In the genomic region with DNA sequence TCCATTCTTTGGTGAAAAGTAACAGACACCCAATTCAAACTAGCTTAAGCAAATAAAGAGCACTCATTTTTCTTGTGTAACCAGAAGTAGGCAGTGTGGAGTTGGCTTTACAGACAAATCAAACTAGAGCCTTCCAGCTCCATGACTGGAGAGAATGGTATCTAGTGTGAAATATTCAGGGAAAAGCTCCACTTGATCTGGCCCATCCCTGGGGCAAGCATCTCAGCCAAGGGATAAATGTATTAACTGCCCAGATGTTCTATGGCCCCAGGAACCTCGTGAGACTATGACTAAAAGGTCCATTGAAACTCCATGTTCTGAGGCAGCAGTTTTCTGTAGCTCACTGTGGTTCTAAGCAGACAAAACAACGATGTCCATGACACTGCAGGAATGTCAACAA, we compare ENCODE assay signal across 2 cellular contexts.
TF ChIP-seq lines count a peak whose summit lies in the region.

No MANE protein-coding gene starts in this region.

TF ChIP-seq in HEK293, 187 proteins besides CTCF, POLR2A, EP300 and RAD21 (continued from another document):
- TF ChIP-seq, protein P1, sequence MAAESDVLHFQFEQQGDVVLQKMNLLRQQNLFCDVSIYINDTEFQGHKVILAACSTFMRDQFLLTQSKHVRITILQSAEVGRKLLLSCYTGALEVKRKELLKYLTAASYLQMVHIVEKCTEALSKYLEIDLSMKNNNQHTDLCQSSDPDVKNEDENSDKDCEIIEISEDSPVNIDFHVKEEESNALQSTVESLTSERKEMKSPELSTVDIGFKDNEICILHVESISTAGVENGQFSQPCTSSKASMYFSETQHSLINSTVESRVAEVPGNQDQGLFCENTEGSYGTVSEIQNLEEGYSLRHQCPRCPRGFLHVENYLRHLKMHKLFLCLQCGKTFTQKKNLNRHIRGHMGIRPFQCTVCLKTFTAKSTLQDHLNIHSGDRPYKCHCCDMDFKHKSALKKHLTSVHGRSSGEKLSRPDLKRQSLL (tag by site-specific recombination; IDR thresholded peaks at IDR 0.05) = peak; percentile 61
- peak; percentile 17; the same call in 1 of the 2 replicates for TF ChIP-seq TRIM28 (IDR thresholded peaks at IDR 0.05; ENCODE audit: borderline replicate concordance, low read length)

TF ChIP-seq in HepG2, 621 proteins besides CTCF, POLR2A, EP300 and RAD21 (continued from another document):
- TF ChIP-seq, protein P2, sequence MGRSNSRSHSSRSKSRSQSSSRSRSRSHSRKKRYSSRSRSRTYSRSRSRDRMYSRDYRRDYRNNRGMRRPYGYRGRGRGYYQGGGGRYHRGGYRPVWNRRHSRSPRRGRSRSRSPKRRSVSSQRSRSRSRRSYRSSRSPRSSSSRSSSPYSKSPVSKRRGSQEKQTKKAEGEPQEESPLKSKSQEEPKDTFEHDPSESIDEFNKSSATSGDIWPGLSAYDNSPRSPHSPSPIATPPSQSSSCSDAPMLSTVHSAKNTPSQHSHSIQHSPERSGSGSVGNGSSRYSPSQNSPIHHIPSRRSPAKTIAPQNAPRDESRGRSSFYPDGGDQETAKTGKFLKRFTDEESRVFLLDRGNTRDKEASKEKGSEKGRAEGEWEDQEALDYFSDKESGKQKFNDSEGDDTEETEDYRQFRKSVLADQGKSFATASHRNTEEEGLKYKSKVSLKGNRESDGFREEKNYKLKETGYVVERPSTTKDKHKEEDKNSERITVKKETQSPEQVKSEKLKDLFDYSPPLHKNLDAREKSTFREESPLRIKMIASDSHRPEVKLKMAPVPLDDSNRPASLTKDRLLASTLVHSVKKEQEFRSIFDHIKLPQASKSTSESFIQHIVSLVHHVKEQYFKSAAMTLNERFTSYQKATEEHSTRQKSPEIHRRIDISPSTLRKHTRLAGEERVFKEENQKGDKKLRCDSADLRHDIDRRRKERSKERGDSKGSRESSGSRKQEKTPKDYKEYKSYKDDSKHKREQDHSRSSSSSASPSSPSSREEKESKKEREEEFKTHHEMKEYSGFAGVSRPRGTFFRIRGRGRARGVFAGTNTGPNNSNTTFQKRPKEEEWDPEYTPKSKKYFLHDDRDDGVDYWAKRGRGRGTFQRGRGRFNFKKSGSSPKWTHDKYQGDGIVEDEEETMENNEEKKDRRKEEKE (IDR thresholded peaks at IDR 0.05) = no peak
- TF ChIP-seq, protein P3, sequence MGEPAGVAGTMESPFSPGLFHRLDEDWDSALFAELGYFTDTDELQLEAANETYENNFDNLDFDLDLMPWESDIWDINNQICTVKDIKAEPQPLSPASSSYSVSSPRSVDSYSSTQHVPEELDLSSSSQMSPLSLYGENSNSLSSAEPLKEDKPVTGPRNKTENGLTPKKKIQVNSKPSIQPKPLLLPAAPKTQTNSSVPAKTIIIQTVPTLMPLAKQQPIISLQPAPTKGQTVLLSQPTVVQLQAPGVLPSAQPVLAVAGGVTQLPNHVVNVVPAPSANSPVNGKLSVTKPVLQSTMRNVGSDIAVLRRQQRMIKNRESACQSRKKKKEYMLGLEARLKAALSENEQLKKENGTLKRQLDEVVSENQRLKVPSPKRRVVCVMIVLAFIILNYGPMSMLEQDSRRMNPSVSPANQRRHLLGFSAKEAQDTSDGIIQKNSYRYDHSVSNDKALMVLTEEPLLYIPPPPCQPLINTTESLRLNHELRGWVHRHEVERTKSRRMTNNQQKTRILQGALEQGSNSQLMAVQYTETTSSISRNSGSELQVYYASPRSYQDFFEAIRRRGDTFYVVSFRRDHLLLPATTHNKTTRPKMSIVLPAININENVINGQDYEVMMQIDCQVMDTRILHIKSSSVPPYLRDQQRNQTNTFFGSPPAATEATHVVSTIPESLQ (CRISPR knock-in tag; conservative IDR thresholded peaks at IDR 0.05) = no peak
- TF ChIP-seq ARNT2 (CRISPR knock-in tag; IDR thresholded peaks at IDR 0.05; ENCODE audit: low read depth) (no peak), ZMYM4 (CRISPR knock-in tag; IDR thresholded peaks at IDR 0.05) (peak; percentile 45), POGZ (CRISPR knock-in tag; IDR thresholded peaks at IDR 0.05) (0 out of 2 replicates have a peak, but pooled peaks have one; percentile 22), TEAD2 (CRISPR knock-in tag; IDR thresholded peaks at IDR 0.05) (no peak), ZZZ3 (CRISPR knock-in tag; IDR thresholded peaks at IDR 0.05; ENCODE audit: borderline replicate concordance) (no peak), ZNF207 (IDR thresholded peaks at IDR 0.05; ENCODE audit: borderline replicate concordance) (no peak), STAG1 (CRISPR knock-in tag; IDR thresholded peaks at IDR 0.05) (peak; percentile 30), SKI (IDR thresholded peaks at IDR 0.05; ENCODE audit: partially characterized antibody) (no peak), ZNF101 (CRISPR knock-in tag; IDR thresholded peaks at IDR 0.05; ENCODE audit: borderline replicate concordance, low read depth) (no peak)
- TF ChIP-seq, protein P4, sequence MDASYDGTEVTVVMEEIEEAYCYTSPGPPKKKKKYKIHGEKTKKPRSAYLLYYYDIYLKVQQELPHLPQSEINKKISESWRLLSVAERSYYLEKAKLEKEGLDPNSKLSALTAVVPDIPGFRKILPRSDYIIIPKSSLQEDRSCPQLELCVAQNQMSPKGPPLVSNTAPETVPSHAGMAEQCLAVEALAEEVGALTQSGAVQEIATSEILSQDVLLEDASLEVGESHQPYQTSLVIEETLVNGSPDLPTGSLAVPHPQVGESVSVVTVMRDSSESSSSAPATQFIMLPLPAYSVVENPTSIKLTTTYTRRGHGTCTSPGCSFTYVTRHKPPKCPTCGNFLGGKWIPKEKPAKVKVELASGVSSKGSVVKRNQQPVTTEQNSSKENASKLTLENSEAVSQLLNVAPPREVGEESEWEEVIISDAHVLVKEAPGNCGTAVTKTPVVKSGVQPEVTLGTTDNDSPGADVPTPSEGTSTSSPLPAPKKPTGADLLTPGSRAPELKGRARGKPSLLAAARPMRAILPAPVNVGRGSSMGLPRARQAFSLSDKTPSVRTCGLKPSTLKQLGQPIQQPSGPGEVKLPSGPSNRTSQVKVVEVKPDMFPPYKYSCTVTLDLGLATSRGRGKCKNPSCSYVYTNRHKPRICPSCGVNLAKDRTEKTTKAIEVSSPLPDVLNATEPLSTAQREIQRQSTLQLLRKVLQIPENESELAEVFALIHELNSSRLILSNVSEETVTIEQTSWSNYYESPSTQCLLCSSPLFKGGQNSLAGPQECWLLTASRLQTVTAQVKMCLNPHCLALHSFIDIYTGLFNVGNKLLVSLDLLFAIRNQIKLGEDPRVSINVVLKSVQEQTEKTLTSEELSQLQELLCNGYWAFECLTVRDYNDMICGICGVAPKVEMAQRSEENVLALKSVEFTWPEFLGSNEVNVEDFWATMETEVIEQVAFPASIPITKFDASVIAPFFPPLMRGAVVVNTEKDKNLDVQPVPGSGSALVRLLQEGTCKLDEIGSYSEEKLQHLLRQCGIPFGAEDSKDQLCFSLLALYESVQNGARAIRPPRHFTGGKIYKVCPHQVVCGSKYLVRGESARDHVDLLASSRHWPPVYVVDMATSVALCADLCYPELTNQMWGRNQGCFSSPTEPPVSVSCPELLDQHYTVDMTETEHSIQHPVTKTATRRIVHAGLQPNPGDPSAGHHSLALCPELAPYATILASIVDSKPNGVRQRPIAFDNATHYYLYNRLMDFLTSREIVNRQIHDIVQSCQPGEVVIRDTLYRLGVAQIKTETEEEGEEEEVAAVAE (CRISPR knock-in tag; IDR thresholded peaks at IDR 0.05; ENCODE audit: borderline replicate concordance) = no peak
